Comparison of ENCODE assay signal across 8 cellular contexts in the genomic region with DNA sequence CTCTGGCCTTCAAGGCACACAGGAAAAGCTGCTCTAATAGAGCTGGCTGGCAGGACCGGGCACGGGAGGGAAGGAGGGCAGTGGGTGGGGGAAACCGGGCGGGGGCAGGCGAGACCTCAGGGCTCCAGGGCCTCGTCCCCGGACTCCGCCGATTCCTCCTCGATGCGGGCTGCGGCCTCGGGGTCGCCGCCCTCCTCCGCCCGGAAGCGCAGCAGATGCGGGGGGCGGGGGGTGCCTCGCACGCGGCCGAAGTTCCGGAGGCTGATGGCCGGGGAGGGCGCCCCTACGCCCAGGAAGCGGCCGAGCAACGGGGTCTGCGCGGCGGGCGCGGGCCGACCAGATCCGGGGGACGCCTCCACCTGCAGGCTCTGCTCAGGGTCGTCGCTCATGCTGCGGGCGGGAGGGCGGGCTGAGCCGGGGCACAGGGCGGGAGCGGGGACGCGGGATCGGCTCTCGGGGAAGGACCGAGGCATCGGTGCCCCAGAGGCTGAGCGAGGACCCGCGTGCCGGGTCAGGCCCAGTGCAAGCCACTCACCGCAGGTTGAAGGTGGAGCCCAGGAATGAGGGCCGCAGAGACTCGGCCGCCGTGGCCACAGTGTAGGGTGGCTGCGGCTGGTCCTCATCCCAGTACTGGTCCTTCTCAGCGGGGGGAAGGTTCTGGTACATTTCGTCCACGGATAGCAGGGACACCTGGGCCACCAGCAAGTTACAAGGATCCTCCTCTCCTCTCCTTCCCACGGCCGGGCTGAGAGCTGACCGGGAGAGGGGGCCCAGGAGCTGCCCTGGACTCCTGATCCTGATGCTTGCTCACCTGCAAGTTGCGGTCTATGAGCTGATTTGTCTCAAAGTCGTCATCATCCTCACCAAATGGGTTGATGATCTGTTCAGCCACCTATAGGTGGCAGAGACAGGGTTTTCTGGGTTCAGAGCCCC. TPM values are rescaled to one million over a fixed set of nuclear protein-coding genes. Genes with fewer than 3 reads are reported as not detected.
DNase-seq lines count a peak whose midpoint lies in the region; ATAC-seq and TF ChIP-seq lines count a peak whose summit lies in the region.

No MANE protein-coding gene starts in this region.

- H3K4me1 ChIP-seq in gastrocnemius medialis = peaks cover 19 to 28% of the 10 kb centered on the region in 2 donors

- H3K27me3 Mint-ChIP-seq in activated CD4-positive, alpha-beta T cell treated with anti-CD3 and anti-CD28 coated beads for 36 hours = no peaks in the 10 kb centered on the region
- H3K27me3 Mint-ChIP-seq in activated T-cell treated with anti-CD3 and anti-CD28 coated beads, Interleukin-2, amount 50 U/mL, for 72 hours (ENCODE audit: low read depth) = no peaks in the 10 kb centered on the region

- H3K36me3 Mint-ChIP-seq in activated CD4-positive, alpha-beta T cell treated with anti-CD3 and anti-CD28 coated beads for 36 hours (ENCODE audit: low read depth) = peaks cover 34% of the 10 kb centered on the region
- peaks cover 6 to 21% of the 10 kb centered on the region in 2 donors for H3K36me3 Mint-ChIP-seq in activated T-cell treated with anti-CD3 and anti-CD28 coated beads, Interleukin-2, amount 50 U/mL, for 72 hours (ENCODE audit: insufficient read depth in 2 of 2)

- peaks cover 37% of the 10 kb centered on the region for H3K4me1 Mint-ChIP-seq in activated CD4-positive, alpha-beta T cell treated with anti-CD3 and anti-CD28 coated beads for 36 hours
- peaks cover 38% of the 10 kb centered on the region for H3K4me1 Mint-ChIP-seq in activated T-cell treated with anti-CD3 and anti-CD28 coated beads, Interleukin-2, amount 50 U/mL, for 72 hours (ENCODE audit: low read depth)

- DNase-seq in activated CD4-positive, alpha-beta T cell treated with anti-CD3 and anti-CD28 coated beads for 36 hours = peak; percentile 50
- DNase-seq in activated CD4-positive, alpha-beta T cell treated with anti-CD3 and anti-CD28 coated beads, Interleukin-2, amount 50 U/mL, for 1 hour = no peak
- DNase-seq in activated T-cell treated with anti-CD3 and anti-CD28 coated beads, Interleukin-2, amount 50 U/mL, for 72 hours = peak; percentile 40 to 56
- peak; percentile 45 for DNase-seq in left cardiac atrium
- no peak for DNase-seq in gastrocnemius medialis
- DNase-seq in NCI-H1048 (lab: John Stamatoyannopoulos, UW) = no peak

- H3K27me3 ChIP-seq in gastrocnemius medialis = no peaks in the 10 kb centered on the region

- in situ Hi-C loops in gastrocnemius medialis (cut with MboI; ENCODE audit: low sequenced_read_pairs in 4 of 4) = loop anchor here in 2 of 4 donors (10.0 to 25.0 kb wide), 3 partner anchors 50 to 728 kb away; partner anchors contain the start of genes CCDC163 (in 1 of the 2), EIF2B3 (in 1 of the 2), MMACHC (in 1 of the 2) and PRDX1 (in 1 of the 2)

- peaks cover 0 to 11% of the 10 kb centered on the region in 2 donors for H3K36me3 ChIP-seq in gastrocnemius medialis

- no peaks in the 10 kb centered on the region for H3K9me3 Mint-ChIP-seq in activated CD4-positive, alpha-beta T cell treated with anti-CD3 and anti-CD28 coated beads for 36 hours (ENCODE audit: low read depth)
- no peaks in the 10 kb centered on the region for H3K9me3 Mint-ChIP-seq in activated T-cell treated with anti-CD3 and anti-CD28 coated beads, Interleukin-2, amount 50 U/mL, for 72 hours

- ATAC-seq in activated CD4-positive, alpha-beta T cell treated with anti-CD3 and anti-CD28 coated beads for 36 hours = peak; percentile 46
- peak; percentile 28 to 47 for ATAC-seq in activated T-cell treated with anti-CD3 and anti-CD28 coated beads, Interleukin-2, amount 50 U/mL, for 72 hours (replicated peaks in 1 of 2)
- ATAC-seq in left cardiac atrium (peak; percentile 29 to 42), gastrocnemius medialis (no peak), HG03342 (IDR thresholded peaks at IDR 0.05; ENCODE audit: unreplicated experiment) (no peak), HG02763 (IDR thresholded peaks at IDR 0.05; ENCODE audit: unreplicated experiment) (no peak)

- no peak for TF ChIP-seq CTCF in gastrocnemius medialis (IDR thresholded peaks at IDR 0.05 in 4 of 5, conservative IDR thresholded peaks at IDR 0.05 in 1 of 5)

- H3K27ac ChIP-seq in gastrocnemius medialis = peak overlapping the region in 1 of 4 donors; percentile 12

- H3K27ac Mint-ChIP-seq in activated CD4-positive, alpha-beta T cell treated with anti-CD3 and anti-CD28 coated beads for 36 hours = peak overlapping the region; percentile 60
- peak overlapping the region; percentile 58 for H3K27ac Mint-ChIP-seq in activated T-cell treated with anti-CD3 and anti-CD28 coated beads, Interleukin-2, amount 50 U/mL, for 72 hours

- POLR2A ChIA-PET in activated CD4-positive, alpha-beta T cell treated with anti-CD3 and anti-CD28 coated beads for 36 hours (lab: Charles Lee) = interaction anchor here (0.5 to 2.9 kb wide), 10 partner anchors 9 to 246 kb away, joined by 3 to 18 read pairs (median 5); partner anchors contain the start of genes HECTD3, PLK3, RNU5D-1 and RPS8

- intact Hi-C loops in activated CD4-positive, alpha-beta T cell treated with anti-CD3 and anti-CD28 coated beads for 36 hours (cut with DNase I, micrococcal nuclease) = loop anchor here (1.0 to 5.0 kb wide), 2 partner anchors 9 to 228 kb away; partner anchors contain the start of genes HECTD3 (in 1 of the 2), RPS8 (in 1 of the 2) and UROD (in 1 of the 2)
- intact Hi-C loops in left cardiac atrium (cut with DNase I) = loop anchor here (5.0 to 10.0 kb wide), 2 partner anchors 50 to 53 kb away; no protein-coding TSS in a partner anchor
- intact Hi-C loops in gastrocnemius medialis (cut with DNase I; ENCODE audit: low total_unique reads) = loop anchor here (5.0 kb wide), 3 partner anchors 38 to 228 kb away; partner anchors contain the start of genes HECTD3 and UROD

- TF ChIP-seq POLR2A in gastrocnemius medialis (IDR thresholded peaks at IDR 0.05) = no peak

- H3K9me3 ChIP-seq in gastrocnemius medialis = no peaks in the 10 kb centered on the region

- H3K4me3 ChIP-seq in gastrocnemius medialis = peak overlapping the region; percentile 48 to 63 (median 56)

- CTCF ChIA-PET in activated CD4-positive, alpha-beta T cell treated with anti-CD3 and anti-CD28 coated beads for 36 hours (lab: Charles Lee) = interaction anchor here (0.7 to 3.3 kb wide), 21 partner anchors 9 to 707 kb away, joined by 3 to 13 read pairs (median 4); partner anchors contain the start of genes BTBD19, HECTD3, RNU5D-1 and RPS8

- H3K4me3 Mint-ChIP-seq in activated CD4-positive, alpha-beta T cell treated with anti-CD3 and anti-CD28 coated beads for 36 hours = peak overlapping the region; percentile 56
- H3K4me3 Mint-ChIP-seq in activated T-cell treated with anti-CD3 and anti-CD28 coated beads, Interleukin-2, amount 50 U/mL, for 72 hours = peak overlapping the region; percentile 75 to 81

RNA-seq across cellular contexts. Expression of gene BEST4, which starts 3.6 kb away (rescaled TPM):
- total RNA-seq in activated CD4-positive, alpha-beta T cell treated with anti-CD3 and anti-CD28 coated beads for 36 hours = under 1 TPM; 0.69 to 0.71 TPM
- 1 to 10 TPM; 2.5 to 2.6 TPM for total RNA-seq in activated T-cell treated with anti-CD3 and anti-CD28 coated beads, Interleukin-2, amount 50 U/mL, for 72 hours
- total RNA-seq in left cardiac atrium = under 1 TPM; 0.12 to 0.31 TPM
- total RNA-seq in gastrocnemius medialis = under 1 TPM in 1 of 4 donors, not detected in 3; 0.32 TPM

RNA-seq across cellular contexts. Expression of gene RPS8, which starts 9.0 kb away (rescaled TPM):
- total RNA-seq in activated CD4-positive, alpha-beta T cell treated with anti-CD3 and anti-CD28 coated beads for 36 hours = 1,000 to 10,000 TPM; 3,005 to 3,275 TPM
- total RNA-seq in activated T-cell treated with anti-CD3 and anti-CD28 coated beads, Interleukin-2, amount 50 U/mL, for 72 hours = 1,000 to 10,000 TPM; 2,862 to 3,010 TPM
- total RNA-seq in left cardiac atrium (100 to 1,000 TPM; 950 to 999 TPM), gastrocnemius medialis (1,000 to 10,000 TPM; 1,137 to 2,085 (median 1,818) TPM)

RNA-seq across cellular contexts. Expression of gene PLK3, which starts 15.8 kb away (rescaled TPM):
- total RNA-seq in activated CD4-positive, alpha-beta T cell treated with anti-CD3 and anti-CD28 coated beads for 36 hours = 10 to 100 TPM; 52.1 to 52.7 TPM
- total RNA-seq in activated T-cell treated with anti-CD3 and anti-CD28 coated beads, Interleukin-2, amount 50 U/mL, for 72 hours = 10 to 100 TPM; 53.4 to 60.7 TPM
- total RNA-seq in left cardiac atrium (10 to 100 TPM in 1 of 2 donors, 1 to 10 TPM in 1; 7.6 to 16.1 TPM), gastrocnemius medialis (1 to 10 TPM; 1.6 to 4.3 (median 3.6) TPM)

RNA-seq across cellular contexts. Expression of gene DYNLT4, which starts 22.8 kb away (rescaled TPM):
- total RNA-seq in activated CD4-positive, alpha-beta T cell treated with anti-CD3 and anti-CD28 coated beads for 36 hours = under 1 TPM in 1 of 2 experiments, not detected in 1; 0.32 TPM
- 1 to 10 TPM in 1 of 2 donors, not detected in 1; 1.5 TPM for total RNA-seq in activated T-cell treated with anti-CD3 and anti-CD28 coated beads, Interleukin-2, amount 50 U/mL, for 72 hours
- total RNA-seq in left cardiac atrium (under 1 TPM; 0.71 to 0.79 TPM), gastrocnemius medialis (not detected)

RNA-seq across cellular contexts. Expression of gene BTBD19, which starts 24.0 kb away (rescaled TPM):
- 10 to 100 TPM; 16.7 to 17.2 TPM for total RNA-seq in activated CD4-positive, alpha-beta T cell treated with anti-CD3 and anti-CD28 coated beads for 36 hours
- 10 to 100 TPM in 1 of 2 donors, 1 to 10 TPM in 1; 9.4 to 16.8 TPM for total RNA-seq in activated T-cell treated with anti-CD3 and anti-CD28 coated beads, Interleukin-2, amount 50 U/mL, for 72 hours
- total RNA-seq in left cardiac atrium (1 to 10 TPM; 4.0 to 8.6 TPM), gastrocnemius medialis (1 to 10 TPM in 1 of 4 donors, under 1 TPM in 2, not detected in 1; 0.71 to 1.4 (median 0.91) TPM)

Comparison
In these comparisons a context has a peak if more than half of its experiments do, and no peak if none do; other contexts are left out.
1. DNase-seq: peak in activated CD4-positive, alpha-beta T cell treated with anti-CD3 and anti-CD28 coated beads for 36 hours (single experiment), activated T-cell treated with anti-CD3 and anti-CD28 coated beads, Interleukin-2, amount 50 U/mL, for 72 hours (2 of 2) and left cardiac atrium (single experiment); none in activated CD4-positive, alpha-beta T cell treated with anti-CD3 and anti-CD28 coated beads, Interleukin-2, amount 50 U/mL, for 1 hour (single experiment), gastrocnemius medialis (0 of 2) and NCI-H1048 (single experiment).
2. ATAC-seq: peak in activated CD4-positive, alpha-beta T cell treated with anti-CD3 and anti-CD28 coated beads for 36 hours (single experiment), activated T-cell treated with anti-CD3 and anti-CD28 coated beads, Interleukin-2, amount 50 U/mL, for 72 hours (2 of 2) and left cardiac atrium (2 of 2); none in gastrocnemius medialis (0 of 2), HG03342 (single experiment) and HG02763 (single experiment).